Comparison of ENCODE assay signal across 8 cellular contexts in genomic region chr1:94237291-94238226, GRCh38. TPM values are rescaled to one million over a fixed set of nuclear protein-coding genes. Genes with fewer than 3 reads are reported as not detected.
A peak's percentile ranks its signal among the peaks of the same experiment; 100 is the strongest.
DNase-seq lines count a peak whose midpoint lies in the region; ATAC-seq and TF ChIP-seq lines count a peak whose summit lies in the region.

Gene ARHGAP29 (minus strand): TSS chr1:94237584. CDS start chr1:94231611, 5,973 bp downstream.

- H3K9me3 ChIP-seq in PC-9 (ENCODE audit: insufficient read depth, low read depth) (no peaks in the 10 kb centered on the region), cardiac muscle cell (ENCODE audit: low read depth) (no peaks in the 10 kb centered on the region), parathyroid adenoma (ENCODE audit: control insufficient read depth, low read length) (no peaks in the 10 kb centered on the region)

- CTCF ChIA-PET in BJ (lab: Yijun Ruan, JAX) (interaction anchor here (0.9 to 3.8 kb wide), 12 partner anchors 10 to 568 kb away, joined by 3 to 25 read pairs (median 6); no protein-coding TSS in a partner anchor), PC-9 (lab: Charles Lee) (interaction anchor here (0.5 to 1.7 kb wide), 4 partner anchors 9 to 247 kb away, joined by 3 to 6 read pairs (median 4); no protein-coding TSS in a partner anchor)

- peaks cover 97% of the 10 kb centered on the region for H3K79me2 ChIP-seq in PC-9 (ENCODE audit: low read depth)
- H3K79me2 ChIP-seq in parathyroid adenoma: peaks cover 2% of the 10 kb centered on the region

- peaks cover 2% of the 10 kb centered on the region for H3K36me3 Mint-ChIP-seq in activated naive CD8-positive, alpha-beta T cell treated with anti-CD3 and anti-CD28 coated beads, Interleukin-2, amount 50 U/mL, for 24 hours (ENCODE audit: low read depth)

- H3K27ac Mint-ChIP-seq in activated naive CD8-positive, alpha-beta T cell treated with anti-CD3 and anti-CD28 coated beads, Interleukin-2, amount 50 U/mL, for 24 hours: no peak within 1 kb of the TSS

- H3K4me1 Mint-ChIP-seq in activated naive CD8-positive, alpha-beta T cell treated with anti-CD3 and anti-CD28 coated beads, Interleukin-2, amount 50 U/mL, for 24 hours: peaks cover 12% of the 10 kb centered on the region

- H3K9me3 Mint-ChIP-seq in activated naive CD8-positive, alpha-beta T cell treated with anti-CD3 and anti-CD28 coated beads, Interleukin-2, amount 50 U/mL, for 24 hours: peaks cover 12% of the 10 kb centered on the region

- H3K4me1 ChIP-seq in PC-9 (replicated peaks; ENCODE audit: insufficient read depth): peaks cover 70% of the 10 kb centered on the region
- no peaks in the 10 kb centered on the region for H3K4me1 ChIP-seq in cardiac muscle cell (ENCODE audit: low read depth)
- no peaks in the 10 kb centered on the region for H3K4me1 ChIP-seq in parathyroid adenoma

- peak within 1 kb of the TSS; percentile 42 for H3K4me3 Mint-ChIP-seq in activated naive CD8-positive, alpha-beta T cell treated with anti-CD3 and anti-CD28 coated beads, Interleukin-2, amount 50 U/mL, for 24 hours

- H3K4me2 ChIP-seq in PC-9: peak within 1 kb of the TSS; percentile 87
- H3K4me2 ChIP-seq in parathyroid adenoma (ENCODE audit: low read length): peak within 1 kb of the TSS; percentile 92

- peak within 1 kb of the TSS; percentile 85 for H3K27ac ChIP-seq in PC-9
- H3K27ac ChIP-seq in cardiac muscle cell: peak within 1 kb of the TSS; percentile 40
- H3K27ac ChIP-seq in parathyroid adenoma: peak within 1 kb of the TSS; percentile 80

- POLR2A ChIA-PET in BJ (lab: Charles Lee): interaction anchor here (1.0 kb wide), 1 partner anchor 21 kb away, joined by 4 read pairs; no protein-coding TSS in a partner anchor
- POLR2A ChIA-PET in PC-9 (lab: Charles Lee; ENCODE audit: unreplicated experiment): interaction anchor here (0.6 to 1.4 kb wide), 22 partner anchors 10 to 1073 kb away, joined by 3 to 41 read pairs (median 4); no protein-coding TSS in a partner anchor

- H4K20me1 ChIP-seq in PC-9 (ENCODE audit: insufficient read depth): peaks cover 49% of the 10 kb centered on the region

- intact Hi-C loops in PC-9 (cut with micrococcal nuclease; ENCODE audit: unreplicated experiment): loop anchor here (1.0 to 10.0 kb wide), 7 partner anchors 9 to 567 kb away; partner anchors contain the start of gene ABCD3

- H3K27me3 ChIP-seq in BJ (ENCODE audit: control insufficient read depth, insufficient read depth, low read length) (no peaks in the 10 kb centered on the region), PC-9 (ENCODE audit: insufficient read depth, low read depth) (no peaks in the 10 kb centered on the region), cardiac muscle cell (peaks cover 9% of the 10 kb centered on the region), parathyroid adenoma (ENCODE audit: control insufficient read depth, insufficient read depth, low read length) (no peaks in the 10 kb centered on the region)

- H3F3A ChIP-seq in PC-9 (ENCODE audit: insufficient read depth, low read depth): peaks cover 67% of the 10 kb centered on the region

- TF ChIP-seq CTCF in BJ (IDR thresholded peaks at IDR 0.05; ENCODE audit: insufficient read depth, low read depth, low read length): no peak
- TF ChIP-seq CTCF in PC-9 (conservative IDR thresholded peaks at IDR 0.05): no peak
- TF ChIP-seq CTCF in cardiac muscle cell (IDR thresholded peaks at IDR 0.05; ENCODE audit: low read depth, low read length): peak; percentile 20
- no peak for TF ChIP-seq CTCF in parathyroid adenoma (IDR thresholded peaks at IDR 0.05)

- peak; percentile 85 for ATAC-seq in HG03439 (IDR thresholded peaks at IDR 0.05; ENCODE audit: unreplicated experiment)
- peak; percentile 76 for ATAC-seq in activated naive CD8-positive, alpha-beta T cell treated with anti-CD3 and anti-CD28 coated beads, Interleukin-2, amount 50 U/mL, for 24 hours

- H3K9ac ChIP-seq in parathyroid adenoma: peak within 1 kb of the TSS; percentile 53

- H3K4me3 ChIP-seq in BJ (ENCODE audit: low read depth, low read length) (peak within 1 kb of the TSS; percentile 95), PC-9 (peak within 1 kb of the TSS; percentile 87), cardiac muscle cell (peak within 1 kb of the TSS; percentile 95), parathyroid adenoma (ENCODE audit: low read depth, low read length) (peak within 1 kb of the TSS; percentile 77)

- no peaks in the 10 kb centered on the region for H3K36me3 ChIP-seq in BJ (ENCODE audit: control insufficient read depth, insufficient read depth, low read length)
- H3K36me3 ChIP-seq in PC-9 (ENCODE audit: low read depth): peaks cover 63% of the 10 kb centered on the region
- H3K36me3 ChIP-seq in cardiac muscle cell: no peaks in the 10 kb centered on the region
- no peaks in the 10 kb centered on the region for H3K36me3 ChIP-seq in parathyroid adenoma (ENCODE audit: control insufficient read depth, insufficient read depth, low read length)

- DNase-seq in BJ (ENCODE audit: low read depth) (no peak), GM19240 (ENCODE audit: insufficient read length, low spot score) (peak; percentile 21), PC-9 (peak; percentile 88 to 91), cardiac muscle cell (ENCODE audit: low read depth in 1 of 2, low spot score in 1 of 2) (peak; percentile 86 to 92)
- peak; percentile 58 for DNase-seq in activated naive CD8-positive, alpha-beta T cell treated with anti-CD3 and anti-CD28 coated beads, Interleukin-2, amount 50 U/mL, for 24 hours
- DNase-seq in NK-92 treated with Interleukin-12 subunit alpha and Interleukin-12 subunit beta, amount 100 ng/mL, for 24 hours (lab: John Stamatoyannopoulos, UW): no peak

- H2AFZ ChIP-seq in PC-9 (no peak within 1 kb of the TSS), parathyroid adenoma (peak within 1 kb of the TSS; percentile 84)

- H3K27me3 Mint-ChIP-seq in activated naive CD8-positive, alpha-beta T cell treated with anti-CD3 and anti-CD28 coated beads, Interleukin-2, amount 50 U/mL, for 24 hours: peaks cover 81% of the 10 kb centered on the region

- H3K9me2 ChIP-seq in PC-9 (ENCODE audit: insufficient read depth): no peaks in the 10 kb centered on the region

- BruUV-seq in PC-9 (replicated peaks; lab: Mats Ljungman, UMichigan): TSS peak; percentile 95

RNA-seq across cellular contexts. Expression of gene ARHGAP29, which starts in this region (rescaled TPM):
- polyA plus RNA-seq in BJ (2011; rRNA removed) (21.5 and 40.4 TPM in 2 replicates), cardiac muscle cell (8.1 and 9.7 TPM in 2 replicates)
- polyA minus RNA-seq in BJ (2011; rRNA and poly(A)+ RNA removed): 25.5 and 29.1 TPM in 2 replicates
- total RNA-seq in PC-9 (2021) (123 and 137 TPM in 2 replicates), cardiac muscle cell (5.6 and 7.4 TPM in 2 replicates)

Comparison
In these comparisons a context has a peak if more than half of its experiments do, and no peak if none do; other contexts are left out.
1. RNA of gene ARHGAP29 (total RNA-seq): 123 to 137 TPM in PC-9; 5.6 to 7.4 TPM in cardiac muscle cell; every median in the first group is over 10 times any median in the second.
2. DNase-seq: peak in GM19240 (single experiment), PC-9 (2 of 2), activated naive CD8-positive, alpha-beta T cell treated with anti-CD3 and anti-CD28 coated beads, Interleukin-2, amount 50 U/mL, for 24 hours (single experiment) and cardiac muscle cell (2 of 2); none in BJ (single experiment) and NK-92 treated with Interleukin-12 subunit alpha and Interleukin-12 subunit beta, amount 100 ng/mL, for 24 hours (single experiment).
3. Peak in every context shown above with its lines, with median percentiles within 50 percentile points of each other: H3K4me3 ChIP-seq and H3K27ac ChIP-seq.